ENCODE assay signal across 23 cellular contexts in the genomic region with DNA sequence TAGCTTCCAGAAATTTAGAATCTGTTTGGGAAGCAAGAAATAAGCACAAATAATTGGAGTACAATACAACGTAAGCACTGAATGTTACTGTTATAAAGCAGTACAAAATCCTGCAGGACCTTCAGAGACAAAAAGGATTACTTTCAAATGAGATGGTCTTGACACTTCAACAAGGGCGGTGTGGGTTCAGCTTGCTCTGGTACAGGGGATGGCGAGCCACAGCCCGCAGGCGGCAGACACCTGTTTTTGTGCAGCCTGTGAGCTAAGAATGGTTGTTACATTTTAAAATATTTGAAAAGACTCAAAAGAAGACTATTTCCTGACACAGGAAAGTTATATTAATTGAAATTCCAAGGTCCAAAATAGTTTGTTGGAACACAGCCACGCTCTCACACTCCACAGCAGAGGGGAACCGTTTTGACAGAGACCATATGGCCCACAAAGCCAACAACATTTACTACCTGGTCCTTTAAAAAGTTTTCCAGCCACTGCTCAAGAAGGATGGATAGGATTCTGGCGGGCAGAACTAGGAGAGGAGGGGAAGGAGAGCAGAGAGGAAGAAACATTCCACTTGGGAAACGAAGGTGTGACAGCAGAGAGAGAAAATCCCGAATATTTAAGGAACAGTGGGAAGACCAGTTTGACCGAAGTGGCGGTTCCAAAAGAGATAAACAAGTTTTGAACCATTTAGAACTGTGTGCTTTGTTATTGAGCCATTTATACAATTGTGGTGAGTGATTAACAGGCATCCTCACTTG. TPM values are rescaled to one million over a fixed set of nuclear protein-coding genes. Genes with fewer than 3 reads are reported as not detected.
A peak's percentile ranks its signal among the peaks of the same experiment; 100 is the strongest.
DNase-seq lines count a peak whose midpoint lies in the region; ATAC-seq, FAIRE-seq and TF ChIP-seq lines count a peak whose summit lies in the region.
"Had no signal": no experiment of that assay in that cellular context is flagged by ENCODE, and none has a peak within 500 bp of the region (broad histone marks: within the 10 kb centered on the region; RNA-seq: fewer than 3 reads in every experiment).

No MANE protein-coding gene starts in this region.

- no peak for FAIRE-seq in RCC 7860 (lab: Jason Lieb, UNC)
- FAIRE-seq: A204.1, GM19239 had no signal

- in situ Hi-C loops in transverse colon (cut with MboI; ENCODE audit: low pct_ligation_motif_present in 1 of 4, low pct_unique_long_range_greater_than_20kb in 1 of 4, low sequenced_read_pairs in 3 of 4), result loop anchor here in 1 of 4 donors (10.0 to 25.0 kb wide), 2 partner anchors 139 to 916 kb away; a partner anchor contains a TSS

- H3K36me3 Mint-ChIP-seq in activated naive CD4-positive, alpha-beta T cell treated with anti-CD3 and anti-CD28 coated beads, Interleukin-2, amount 50 U/mL, for 24 hours, result peaks cover 3% of the 10 kb centered on the region
- H3K36me3 Mint-ChIP-seq in chondrocyte (ENCODE audit: low read depth), result peaks cover 2% of the 10 kb centered on the region

- H3K27me3 Mint-ChIP-seq in activated naive CD4-positive, alpha-beta T cell treated with anti-CD3 and anti-CD28 coated beads, Interleukin-2, amount 50 U/mL, for 24 hours, result no peaks in the 10 kb centered on the region
- no peaks in the 10 kb centered on the region for H3K27me3 Mint-ChIP-seq in chondrocyte (ENCODE audit: low read depth)
- H3K27me3 Mint-ChIP-seq: naive B cell; stimulated activated memory B cell treated with anti-CD40 and anti-IgM and Interleukin-4, amounts not matched to agents 10 μg/mL and 1 μg/mL and 100 μg/mL, for 72 hours; T-cell had no signal

- no peaks in the 10 kb centered on the region for H3K9me3 ChIP-seq in transverse colon
- H3K9me3 ChIP-seq: left lung, thyroid gland had no signal

- H3K4me1 ChIP-seq in transverse colon, result peaks cover 26 to 68% (median 55%) of the 10 kb centered on the region in 4 donors

- WGBS in transverse colon (ENCODE audit: low coverage in 1 of 2), 2 donors, result 49 to 58% methylated on average over 10 to 12 of the region's 12 CpGs

- H3K27me3 ChIP-seq in transverse colon, result no peaks in the 10 kb centered on the region
- H3K27me3 ChIP-seq: cardiac muscle cell, left lung, thyroid gland had no signal

- H3K4me1 Mint-ChIP-seq in activated naive CD4-positive, alpha-beta T cell treated with anti-CD3 and anti-CD28 coated beads, Interleukin-2, amount 50 U/mL, for 24 hours, result peaks cover 50% of the 10 kb centered on the region
- H3K4me1 Mint-ChIP-seq in chondrocyte (ENCODE audit: low read depth), result peaks cover 25% of the 10 kb centered on the region

- DNase-seq in activated naive CD4-positive, alpha-beta T cell treated with anti-CD3 and anti-CD28 coated beads, Interleukin-2, amount 50 U/mL, for 16 hours, result no peak
- DNase-seq in chondrocyte (ENCODE audit: low spot score) (no peak), left lobe of liver (ENCODE audit: low spot score) (peak; percentile 27), transverse colon (no peak), caudate nucleus (lab: John Stamatoyannopoulos, UW) (no peak), RCC 7860 (ENCODE audit: low spot score) (no peak)
- DNase-seq in stimulated activated CD4-positive, alpha-beta T cell treated with anti-CD3 and anti-CD28 coated beads, Interleukin-2, amount 100 ng/mL, for 24 hours, result no peak
- DNase-seq: activated CD4-positive, alpha-beta T cell treated with anti-CD3 and anti-CD28 coated beads, Interleukin-2, amount 50 U/mL, for 48 hours; activated T-cell treated with anti-CD3 and anti-CD28 coated beads, Interleukin-2, amount 50 U/mL, for 48 hours; foreskin fibroblast; left lung; naive B cell; NCI-H1417 treated with DMSO at 0.1 percent for 48 hours; T-cell; thyroid gland had no signal

- TF ChIP-seq CTCF in chondrocyte (IDR thresholded peaks at IDR 0.05) (no peak), transverse colon (IDR thresholded peaks at IDR 0.05) (no peak)

- H3K27ac Mint-ChIP-seq in activated naive CD4-positive, alpha-beta T cell treated with anti-CD3 and anti-CD28 coated beads, Interleukin-2, amount 50 U/mL, for 24 hours, result peak overlapping the region; percentile 36
- H3K27ac Mint-ChIP-seq in chondrocyte (ENCODE audit: unreplicated experiment), result peak overlapping the region; percentile 8
- H3K27ac Mint-ChIP-seq: stimulated activated memory B cell treated with anti-CD40 and anti-IgM and Interleukin-4, amounts not matched to agents 10 μg/mL and 1 μg/mL and 100 μg/mL, for 72 hours; T-cell had no signal

- H3K36me3 ChIP-seq in transverse colon, result no peaks in the 10 kb centered on the region
- H3K36me3 ChIP-seq: cardiac muscle cell, left lung, thyroid gland had no signal

- no peaks in the 10 kb centered on the region for H3K9me3 Mint-ChIP-seq in activated naive CD4-positive, alpha-beta T cell treated with anti-CD3 and anti-CD28 coated beads, Interleukin-2, amount 50 U/mL, for 24 hours
- no peaks in the 10 kb centered on the region for H3K9me3 Mint-ChIP-seq in chondrocyte (ENCODE audit: low read depth)
- H3K9me3 Mint-ChIP-seq: naive B cell; stimulated activated memory B cell treated with anti-CD40 and anti-IgM and Interleukin-4, amounts not matched to agents 10 μg/mL and 1 μg/mL and 100 μg/mL, for 72 hours; T-cell had no signal

- no peak for TF ChIP-seq POLR2A in transverse colon (IDR thresholded peaks at IDR 0.05)

- no peak for ATAC-seq in left lobe of liver
- ATAC-seq: HCT116; left lung; stimulated activated memory B cell treated with anti-CD40 and anti-IgM and Interleukin-4, amounts not matched to agents 10 μg/mL and 1 μg/mL and 100 μg/mL, for 72 hours; T-cell had no signal

- H3K27ac ChIP-seq in transverse colon (peak overlapping the region; percentile 52 to 72 (median 64)), caudate nucleus (ENCODE audit: low read depth, low read length) (no peak overlapping the region)
- H3K27ac ChIP-seq: cardiac muscle cell, left lung, RWPE1, thyroid gland, VCaP had no signal

- no peak overlapping the region for H3K4me3 Mint-ChIP-seq in activated naive CD4-positive, alpha-beta T cell treated with anti-CD3 and anti-CD28 coated beads, Interleukin-2, amount 50 U/mL, for 24 hours
- no peak overlapping the region for H3K4me3 Mint-ChIP-seq in chondrocyte (ENCODE audit: unreplicated experiment)
- H3K4me3 Mint-ChIP-seq: stimulated activated memory B cell treated with anti-CD40 and anti-IgM and Interleukin-4, amounts not matched to agents 10 μg/mL and 1 μg/mL and 100 μg/mL, for 72 hours; T-cell had no signal

- intact Hi-C loops in transverse colon (cut with DNase I; ENCODE audit: low total_unique reads), result no loop called here

- no peak for TF ChIP-seq EP300 in transverse colon (IDR thresholded peaks at IDR 0.05; ENCODE audit: low read depth)

- no peak overlapping the region for H3K4me3 ChIP-seq in transverse colon
- H3K4me3 ChIP-seq: cardiac muscle cell, left lung, thyroid gland had no signal

RNA-seq across cellular contexts. Expression of a gene that starts 6.3 kb away (rescaled TPM):
- total RNA-seq in chondrocyte (7.6 to 13.1 TPM (median 8.2 TPM) in 3 replicates), left lobe of liver (5.8 TPM), transverse colon (10 to 100 TPM; 11.3 to 22.4 (median 15.5) TPM)
